ENCODE assay signal across 17 cellular contexts in genomic region chr2:192072261-192072660, GRCh38.
DNase-seq lines count a peak whose midpoint lies in the region; ATAC-seq, FAIRE-seq and TF ChIP-seq lines count a peak whose summit lies in the region.
"Had no signal": no experiment of that assay in that cellular context is flagged by ENCODE, and none has a peak within 500 bp of the region (broad histone marks: within the 10 kb centered on the region; RNA-seq: fewer than 3 reads in every experiment).

No MANE protein-coding gene starts in this region.

- H3K27me3 ChIP-seq in endothelial cell of umbilical vein (ENCODE audit: control insufficient read depth in 2 of 2, insufficient read depth in 2 of 2, low read length in 2 of 2) (no peaks in the 10 kb centered on the region), lower lobe of right lung (ENCODE audit: low read depth) (no peaks in the 10 kb centered on the region), aorta (ENCODE audit: control insufficient read depth in 1 of 2, insufficient read depth in 2 of 2, low read length in 1 of 2) (no peaks in the 10 kb centered on the region)
- H3K27me3 ChIP-seq: BLaER1 had no signal

- no peaks in the 10 kb centered on the region for H3K9me3 Mint-ChIP-seq in stimulated activated naive CD8-positive, alpha-beta T cell treated with anti-CD3 and anti-CD28 coated beads, Interleukin-15, amount 100 ng/mL, for 72 hours

- no peaks in the 10 kb centered on the region for H4K20me1 ChIP-seq in endothelial cell of umbilical vein (replicated peaks; ENCODE audit: control insufficient read depth, extremely low read depth, insufficient read depth, low read length)
- H4K20me1 ChIP-seq: BLaER1 had no signal

- H3K4me3 ChIP-seq in endothelial cell of umbilical vein (replicated peaks in 1 of 3; ENCODE audit: insufficient read depth in 1 of 3, low read depth in 1 of 3, low read length in 3 of 3) (no peak overlapping the region), lower lobe of right lung (no peak overlapping the region), aorta (ENCODE audit: low read length in 2 of 2) (no peak overlapping the region)
- H3K4me3 ChIP-seq: BLaER1 had no signal

- no peaks in the 10 kb centered on the region for H3K9me1 ChIP-seq in endothelial cell of umbilical vein (replicated peaks; ENCODE audit: control insufficient read depth, extremely low read depth, insufficient read depth, low read length)

- H2AFZ ChIP-seq in endothelial cell of umbilical vein (ENCODE audit: low read depth, low read length): peak overlapping the region; percentile 39

- no peak for DNase-seq in stimulated activated naive CD8-positive, alpha-beta T cell treated with anti-CD3 and anti-CD28 coated beads, Interleukin-15, amount 100 ng/mL, for 72 hours
- DNase-seq in stimulated activated naive CD8-positive, alpha-beta T cell treated with anti-CD3 and anti-CD28 coated beads, Interleukin-15, Interleukin-2, amounts not matched to agents 100 U/mL and 50 U/mL, for 24 hours: no peak
- DNase-seq in OCI-M1 (lab: John Stamatoyannopoulos, UW): peak; percentile 21
- DNase-seq in endothelial cell of umbilical vein (ENCODE audit: low read depth, low spot score): peak; percentile 71
- DNase-seq in lower lobe of right lung: no peak
- DNase-seq in omental fat pad (ENCODE audit: low spot score): no peak
- no peak for DNase-seq in aorta
- DNase-seq: DMS 273 treated with DMSO at 0.1 percent for 48 hours, GDM1, HCEC 1CT, MV-4-11, NCI-H1930, NCI-H524, SHP77, SK-N-SH had no signal

- no TSS peak for BruUV-seq in endothelial cell of umbilical vein (replicated peaks; lab: Mats Ljungman, UMichigan)

- no peak for ATAC-seq in stimulated activated naive CD8-positive, alpha-beta T cell treated with anti-CD3 and anti-CD28 coated beads, Interleukin-15, amount 100 ng/mL, for 72 hours
- no peak for ATAC-seq in stimulated activated naive CD8-positive, alpha-beta T cell treated with anti-CD3 and anti-CD28 coated beads, Interleukin-15, Interleukin-2, amounts not matched to agents 100 U/mL and 50 U/mL, for 24 hours
- ATAC-seq in lower lobe of right lung: no peak
- no peak for ATAC-seq in HG02623 (IDR thresholded peaks at IDR 0.05; ENCODE audit: unreplicated experiment)
- no peak for ATAC-seq in omental fat pad (ENCODE audit: low FRiP score)
- ATAC-seq in aorta (ENCODE audit: low FRiP score): no peak

- POLR2A ChIA-PET in endothelial cell of umbilical vein (lab: Charles Lee): no interaction called here

- CTCF ChIA-PET in endothelial cell of umbilical vein (lab: Charles Lee): interaction anchor here (1.3 to 1.6 kb wide), 2 partner anchors 16 to 90 kb away, joined by 4 to 5 read pairs; no protein-coding TSS in a partner anchor

- dilution Hi-C loops in endothelial cell of umbilical vein (cut with MboI; ENCODE audit: extremely low pct_ligation_motif_present, low sequenced_read_pairs): no loop called here

- H3K36me3 ChIP-seq in endothelial cell of umbilical vein (ENCODE audit: control insufficient read depth in 2 of 2, extremely low read depth in 1 of 2, insufficient read depth in 2 of 2, low read length in 2 of 2) (no peaks in the 10 kb centered on the region), lower lobe of right lung (no peaks in the 10 kb centered on the region), aorta (ENCODE audit: control insufficient read depth in 1 of 2, insufficient read depth in 2 of 2, low read length in 1 of 2) (no peaks in the 10 kb centered on the region)
- H3K36me3 ChIP-seq: BLaER1 had no signal

- no peaks in the 10 kb centered on the region for H3K27me3 Mint-ChIP-seq in stimulated activated naive CD8-positive, alpha-beta T cell treated with anti-CD3 and anti-CD28 coated beads, Interleukin-15, amount 100 ng/mL, for 72 hours

- intact Hi-C loops in endothelial cell of umbilical vein (cut with micrococcal nuclease): no loop called here
- intact Hi-C loops in lower lobe of right lung (cut with DNase I): no loop called here
- intact Hi-C loops in aorta (cut with DNase I): no loop called here

- no peak for TF ChIP-seq CTCF in endothelial cell of umbilical vein (IDR thresholded peaks at IDR 0.05; ENCODE audit: extremely low read depth in 1 of 2, insufficient read depth in 1 of 2, low read depth in 1 of 2, low read length in 2 of 2)
- no peak for TF ChIP-seq CTCF in lower lobe of right lung (IDR thresholded peaks at IDR 0.05)
- no peak for TF ChIP-seq CTCF in omental fat pad (IDR thresholded peaks at IDR 0.05)

- no peaks in the 10 kb centered on the region for H3K79me2 ChIP-seq in endothelial cell of umbilical vein (ENCODE audit: control insufficient read depth, insufficient read depth, low read length)

- H3K4me1 ChIP-seq in endothelial cell of umbilical vein (ENCODE audit: control insufficient read depth, extremely low read depth, insufficient read depth, low read length) (no peaks in the 10 kb centered on the region), lower lobe of right lung (no peaks in the 10 kb centered on the region), aorta (ENCODE audit: control insufficient read depth in 1 of 2, insufficient read depth in 2 of 2, low read length in 2 of 2) (no peaks in the 10 kb centered on the region)
- H3K4me1 ChIP-seq: BLaER1 had no signal

- no peak overlapping the region for H3K9ac ChIP-seq in endothelial cell of umbilical vein (replicated peaks; ENCODE audit: extremely low read depth, insufficient read depth, low read length)
- H3K9ac ChIP-seq: BLaER1, SK-N-SH had no signal

- peaks cover 17% of the 10 kb centered on the region for H3K4me1 Mint-ChIP-seq in stimulated activated naive CD8-positive, alpha-beta T cell treated with anti-CD3 and anti-CD28 coated beads, Interleukin-15, amount 100 ng/mL, for 72 hours

- 53 to 60% methylated on average over 2 of the region's 2 CpGs for WGBS in aorta, 2 donors

- FAIRE-seq in endothelial cell of umbilical vein (lab: Jason Lieb, UNC): no peak

- H3K4me3 Mint-ChIP-seq in stimulated activated naive CD8-positive, alpha-beta T cell treated with anti-CD3 and anti-CD28 coated beads, Interleukin-15, amount 100 ng/mL, for 72 hours: peak overlapping the region; percentile 4 to 7

- no peak for TF ChIP-seq POLR2A in endothelial cell of umbilical vein (IDR thresholded peaks at IDR 0.05; ENCODE audit: low read depth, low read length)

- no peak overlapping the region for H3K27ac Mint-ChIP-seq in stimulated activated naive CD8-positive, alpha-beta T cell treated with anti-CD3 and anti-CD28 coated beads, Interleukin-15, amount 100 ng/mL, for 72 hours

- H3K27ac ChIP-seq in endothelial cell of umbilical vein (ENCODE audit: insufficient read depth, low read depth, low read length) (no peak overlapping the region), lower lobe of right lung (no peak overlapping the region), aorta (ENCODE audit: low read depth in 1 of 2, low read length in 2 of 2) (no peak overlapping the region)
- H3K27ac ChIP-seq: BLaER1 had no signal

- peak overlapping the region; percentile 35 for H3K4me2 ChIP-seq in endothelial cell of umbilical vein (ENCODE audit: insufficient read depth, low read length)
- H3K4me2 ChIP-seq: BLaER1, SK-N-SH had no signal

- H3K9me3 ChIP-seq in endothelial cell of umbilical vein (replicated peaks; ENCODE audit: control insufficient read depth, insufficient read depth, low read length): no peaks in the 10 kb centered on the region
- no peaks in the 10 kb centered on the region for H3K9me3 ChIP-seq in lower lobe of right lung
- H3K9me3 ChIP-seq in aorta (ENCODE audit: control insufficient read depth, low read length): no peaks in the 10 kb centered on the region
- H3K9me3 ChIP-seq: BLaER1, SK-N-SH had no signal

TF ChIP-seq in endothelial cell of umbilical vein, 7 proteins besides CTCF, POLR2A, EP300 and RAD21:
- no peak for TF ChIP-seq MAX (IDR thresholded peaks at IDR 0.05; ENCODE audit: insufficient read depth, insufficient read length)
- no peak for TF ChIP-seq POLR2AphosphoS5 (IDR thresholded peaks at IDR 0.05; ENCODE audit: insufficient read depth, low read depth, low read length)
- TF ChIP-seq GATA2 (IDR thresholded peaks at IDR 0.05; ENCODE audit: insufficient read depth, insufficient read length, low read depth, low read length): no peak
- no peak for TF ChIP-seq MYC (IDR thresholded peaks at IDR 0.05; ENCODE audit: low read depth, low read length)
- no peak for TF ChIP-seq EZH2 (IDR thresholded peaks at IDR 0.05; ENCODE audit: borderline replicate concordance, low read depth, low read length, severe bottlenecking)
- TF ChIP-seq JUN (IDR thresholded peaks at IDR 0.05; ENCODE audit: borderline replicate concordance, insufficient read depth, insufficient read length, low read depth): no peak
- no peak for TF ChIP-seq FOS (IDR thresholded peaks at IDR 0.05; ENCODE audit: borderline replicate concordance, insufficient read depth, low read length)

Comparison
In these comparisons a context has a peak if more than half of its experiments do, and no peak if none do; other contexts are left out.
1. DNase-seq: peak in OCI-M1 (single experiment) and endothelial cell of umbilical vein (single experiment); none in stimulated activated naive CD8-positive, alpha-beta T cell treated with anti-CD3 and anti-CD28 coated beads, Interleukin-15, amount 100 ng/mL, for 72 hours (0 of 2), stimulated activated naive CD8-positive, alpha-beta T cell treated with anti-CD3 and anti-CD28 coated beads, Interleukin-15, Interleukin-2, amounts not matched to agents 100 U/mL and 50 U/mL, for 24 hours (single experiment), lower lobe of right lung (single experiment), omental fat pad (single experiment) and aorta (0 of 2).